13 cellular contexts compared by ENCODE assay signal in genomic region chr3:115321396-115321795, GRCh38.
DNase-seq lines count a peak whose midpoint lies in the region; TF ChIP-seq lines count a peak whose summit lies in the region.
"Had no signal": no experiment of that assay in that cellular context is flagged by ENCODE, and none has a peak within 500 bp of the region (broad histone marks: within the 10 kb centered on the region; RNA-seq: fewer than 3 reads in every experiment).

No MANE protein-coding gene starts in this region.

- TF ChIP-seq CTCF in fibroblast of mammary gland (conservative IDR thresholded peaks at IDR 0.05; ENCODE audit: control insufficient read depth, insufficient read depth, low read depth, low read length) (no peak), mesothelial cell of epicardium (IDR thresholded peaks at IDR 0.05; ENCODE audit: unreplicated experiment) (no peak)

- no peak overlapping the region for H3K27ac Mint-ChIP-seq in mesothelial cell of epicardium
- H3K27ac Mint-ChIP-seq: progenitor cell of endocrine pancreas had no signal

- no peaks in the 10 kb centered on the region for H3K36me3 Mint-ChIP-seq in mesothelial cell of epicardium

- no peaks in the 10 kb centered on the region for H3K4me1 Mint-ChIP-seq in mesothelial cell of epicardium

- no peak overlapping the region for H3K4me3 ChIP-seq in fibroblast of mammary gland (ENCODE audit: control insufficient read depth, low read depth, low read length)
- H3K4me3 ChIP-seq: BLaER1 treated with 17β-estradiol and CSF1 and Interleukin-3, amounts not matched to agents 10 nM and 100 nM; upper lobe of right lung had no signal

- no peak overlapping the region for H3K4me3 Mint-ChIP-seq in mesothelial cell of epicardium

- peak; percentile 59 for DNase-seq in AG08395 (ENCODE audit: low spot score)
- DNase-seq in H4 (ENCODE audit: low spot score) = peak; percentile 48
- DNase-seq in NCI-H748 (lab: John Stamatoyannopoulos, UW; ENCODE audit: unreplicated experiment) = peak; percentile 95
- peak; percentile 77 for DNase-seq in fibroblast of mammary gland (ENCODE audit: low read depth)
- no peak for DNase-seq in NCI-H524 (lab: John Stamatoyannopoulos, UW)
- DNase-seq in mesothelial cell of epicardium (ENCODE audit: low spot score in 2 of 2, unreplicated experiment in 2 of 2) = no peak
- DNase-seq in NCI-H1694 treated with DMSO at 0.1 percent for 48 hours (lab: John Stamatoyannopoulos, UW) = no peak
- no peak for DNase-seq in occipital lobe (lab: John Stamatoyannopoulos, UW)
- DNase-seq: activated CD4-positive, alpha-beta T cell treated with anti-CD3 and anti-CD28 coated beads for 48 hours; NCI-H187; upper lobe of right lung had no signal

- H3K27me3 Mint-ChIP-seq in mesothelial cell of epicardium (ENCODE audit: low read depth) = peaks cover 1% of the 10 kb centered on the region
- H3K27me3 Mint-ChIP-seq: progenitor cell of endocrine pancreas had no signal

- peaks cover 3% of the 10 kb centered on the region for H3K9me3 Mint-ChIP-seq in mesothelial cell of epicardium

Comparison
In these comparisons a context has a peak if more than half of its experiments do, and no peak if none do; other contexts are left out.
1. DNase-seq: peak in AG08395 (single experiment), H4 (single experiment), NCI-H748 (single experiment) and fibroblast of mammary gland (single experiment); none in NCI-H524 (0 of 2), mesothelial cell of epicardium (0 of 2), NCI-H1694 treated with DMSO at 0.1 percent for 48 hours (single experiment) and occipital lobe (single experiment).